ENCODE assay signal across 9 cellular contexts in genomic region chr21:26007911-26008579, GRCh38.
DNase-seq lines count a peak whose midpoint lies in the region; ATAC-seq and TF ChIP-seq lines count a peak whose summit lies in the region.
"Had no signal": no experiment of that assay in that cellular context is flagged by ENCODE, and none has a peak within 500 bp of the region (broad histone marks: within the 10 kb centered on the region; RNA-seq: fewer than 3 reads in every experiment).

No MANE protein-coding gene starts in this region.

- ATAC-seq in GM23338: no peak; the same call in 2 of the 3 replicates
- no peak for ATAC-seq in GM21423 (IDR thresholded peaks at IDR 0.05; ENCODE audit: unreplicated experiment)
- no peak for ATAC-seq in HG02885 (IDR thresholded peaks at IDR 0.05; ENCODE audit: poor library complexity, unreplicated experiment)

- peak overlapping the region; percentile 13; the same call in 1 of the 2 replicates for H3K27ac ChIP-seq in GM23338 (ENCODE audit: low read depth)
- H3K27ac ChIP-seq in esophagus squamous epithelium: peak overlapping the region in 3 of 4 donors; percentile 42 to 65 (median 54)
- no peak overlapping the region for H3K27ac ChIP-seq in rectal smooth muscle tissue (ENCODE audit: low read depth, low read length)

- no peaks in the 10 kb centered on the region; the same call in 2 of the 3 replicates for H3K9me3 Mint-ChIP-seq in GM23338
- no peaks in the 10 kb centered on the region for H3K9me3 Mint-ChIP-seq in activated CD4-positive, alpha-beta memory T cell treated with anti-CD3 and anti-CD28 coated beads, Interleukin-2, amount 10 ng/mL, durations not matched to agents 7 days and 5 days

- no peaks in the 10 kb centered on the region for H3F3A ChIP-seq in GM23338 (replicated peaks; ENCODE audit: low read depth)

- 0 out of 2 replicates have a peak, but pooled peaks cover 3% of the 10 kb centered on the region for H3K9me2 ChIP-seq in GM23338 (ENCODE audit: insufficient read depth)

- H2AFZ ChIP-seq in GM23338: no peak overlapping the region

- CTCF ChIA-PET in activated CD4-positive, alpha-beta memory T cell treated with anti-CD3 and anti-CD28 coated beads, Interleukin-2, amount 10 ng/mL, durations not matched to agents 7 days and 5 days (lab: Charles Lee): no interaction called here

- peaks cover 33% of the 10 kb centered on the region for H3K36me3 Mint-ChIP-seq in GM23338 (ENCODE audit: low read depth)
- no peaks in the 10 kb centered on the region for H3K36me3 Mint-ChIP-seq in activated CD4-positive, alpha-beta memory T cell treated with anti-CD3 and anti-CD28 coated beads, Interleukin-2, amount 10 ng/mL, durations not matched to agents 7 days and 5 days (ENCODE audit: low read depth)

- H3K36me3 ChIP-seq in GM23338 (ENCODE audit: insufficient read depth): peaks cover 7% of the 10 kb centered on the region; the same call in 1 of the 2 replicates
- peaks cover 0 to 4% (median 0%) of the 10 kb centered on the region in 3 donors for H3K36me3 ChIP-seq in esophagus squamous epithelium
- H3K36me3 ChIP-seq in rectal smooth muscle tissue (ENCODE audit: control insufficient read depth, insufficient read depth, low read length): peaks cover 6% of the 10 kb centered on the region

- no peaks in the 10 kb centered on the region for H3K27me3 ChIP-seq in GM23338 (ENCODE audit: insufficient read depth)
- no peaks in the 10 kb centered on the region for H3K27me3 ChIP-seq in esophagus squamous epithelium
- no peaks in the 10 kb centered on the region for H3K27me3 ChIP-seq in rectal smooth muscle tissue (ENCODE audit: control insufficient read depth, insufficient read depth, low read length)

- H3K27ac Mint-ChIP-seq in GM23338: peak overlapping the region; percentile 51; the same call in 1 of the 2 replicates
- no peak overlapping the region for H3K27ac Mint-ChIP-seq in activated CD4-positive, alpha-beta memory T cell treated with anti-CD3 and anti-CD28 coated beads, Interleukin-2, amount 10 ng/mL, durations not matched to agents 7 days and 5 days

- no peaks in the 10 kb centered on the region for H3K9me3 ChIP-seq in esophagus squamous epithelium

- no peak overlapping the region for H3K4me3 ChIP-seq in GM23338
- peak overlapping the region in 1 of 4 donors; percentile 17 for H3K4me3 ChIP-seq in esophagus squamous epithelium
- peak overlapping the region; percentile 18 for H3K4me3 ChIP-seq in rectal smooth muscle tissue (ENCODE audit: low read length)

- TF ChIP-seq CTCF in GM23338 (conservative IDR thresholded peaks at IDR 0.05; ENCODE audit: low read depth in 2 of 2) (no peak), esophagus squamous epithelium (IDR thresholded peaks at IDR 0.05) (no peak)

- WGBS in esophagus squamous epithelium, 2 donors: 52 to 68% methylated on average over 8 of the region's 8 CpGs

- peaks cover 42% of the 10 kb centered on the region for H3K4me1 Mint-ChIP-seq in GM23338
- no peaks in the 10 kb centered on the region for H3K4me1 Mint-ChIP-seq in activated CD4-positive, alpha-beta memory T cell treated with anti-CD3 and anti-CD28 coated beads, Interleukin-2, amount 10 ng/mL, durations not matched to agents 7 days and 5 days

- H4K20me1 ChIP-seq in GM23338 (replicated peaks; ENCODE audit: insufficient read depth): peaks cover 4% of the 10 kb centered on the region; the same call in 1 of the 2 replicates

- no peak overlapping the region for H3K4me3 Mint-ChIP-seq in GM23338
- no peak overlapping the region for H3K4me3 Mint-ChIP-seq in activated CD4-positive, alpha-beta memory T cell treated with anti-CD3 and anti-CD28 coated beads, Interleukin-2, amount 10 ng/mL, durations not matched to agents 7 days and 5 days

- H3K4me2 ChIP-seq in GM23338: no peak overlapping the region

- H3K27me3 Mint-ChIP-seq in GM23338 (ENCODE audit: insufficient read depth, low read depth, poor library complexity): peaks cover 6% of the 10 kb centered on the region
- H3K27me3 Mint-ChIP-seq in activated CD4-positive, alpha-beta memory T cell treated with anti-CD3 and anti-CD28 coated beads, Interleukin-2, amount 10 ng/mL, durations not matched to agents 7 days and 5 days: no peaks in the 10 kb centered on the region

- H3K4me1 ChIP-seq in GM23338 (ENCODE audit: insufficient read depth) (peaks cover 30% of the 10 kb centered on the region), esophagus squamous epithelium (peaks cover 0 to 14% (median 0%) of the 10 kb centered on the region in 3 donors), rectal smooth muscle tissue (ENCODE audit: control insufficient read depth, insufficient read depth, low read length) (no peaks in the 10 kb centered on the region)

- intact Hi-C loops in esophagus squamous epithelium (cut with DNase I): no loop called here

- peaks cover 83% of the 10 kb centered on the region for H3K79me2 ChIP-seq in GM23338 (replicated peaks; ENCODE audit: insufficient read depth)

- POLR2A ChIA-PET in activated CD4-positive, alpha-beta memory T cell treated with anti-CD3 and anti-CD28 coated beads, Interleukin-2, amount 10 ng/mL, durations not matched to agents 7 days and 5 days (lab: Charles Lee): interaction anchor here (1.4 kb wide), 1 partner anchor 9 kb away, joined by 3 read pairs; no protein-coding TSS in a partner anchor

- no peak for TF ChIP-seq POLR2A in esophagus squamous epithelium (IDR thresholded peaks at IDR 0.05)

- H3K9ac ChIP-seq in rectal smooth muscle tissue (ENCODE audit: low read length): no peak overlapping the region

- DNase-seq in GM23338 (ENCODE audit: low spot score) (no peak), NCI-H526 treated with DMSO at 0.1 percent for 48 hours (lab: John Stamatoyannopoulos, UW) (peak; percentile 19), esophagus squamous epithelium (lab: John Stamatoyannopoulos, UW) (no peak), D341Med (ENCODE audit: low spot score) (no peak)
- DNase-seq in activated CD4-positive, alpha-beta memory T cell treated with anti-CD3 and anti-CD28 coated beads, Interleukin-2, amount 10 ng/mL, durations not matched to agents 7 days and 5 days: no peak
- DNase-seq: activated gamma-delta T cell had no signal

TF ChIP-seq in GM23338, 12 proteins besides CTCF, POLR2A, EP300 and RAD21:
- TF ChIP-seq NANOG (IDR thresholded peaks at IDR 0.05; ENCODE audit: borderline replicate concordance): no peak
- no peak for TF ChIP-seq REST (IDR thresholded peaks at IDR 0.05; ENCODE audit: unreplicated experiment)
- no peak for TF ChIP-seq JUNB (IDR thresholded peaks at IDR 0.05; ENCODE audit: unreplicated experiment)
